Comparison of ENCODE assay signal across 7 cellular contexts in the genomic region with DNA sequence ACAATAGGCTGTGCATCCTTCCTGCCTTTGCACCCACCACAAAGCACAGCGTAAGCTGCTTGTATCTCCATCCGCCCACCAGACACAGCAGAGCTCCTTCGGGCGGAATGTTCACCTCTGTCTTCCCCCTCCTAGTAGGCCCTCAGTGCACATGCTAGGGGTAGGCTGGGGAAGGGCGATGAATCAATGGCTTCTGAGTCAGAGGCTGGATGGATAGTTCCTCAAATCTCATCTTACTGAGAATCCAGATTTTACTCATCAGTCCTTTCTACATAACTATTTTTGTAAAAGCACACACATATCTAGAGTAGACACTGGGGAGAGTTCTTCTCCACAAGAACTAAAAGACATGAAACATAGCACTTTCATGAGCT.
DNase-seq lines count a peak whose midpoint lies in the region; ATAC-seq and TF ChIP-seq lines count a peak whose summit lies in the region.

No MANE protein-coding gene starts in this region.

- H2BK5ac ChIP-seq in neuronal stem cell (ENCODE audit: low read length) = no peak overlapping the region

- no peak overlapping the region for H3K4me2 ChIP-seq in neuronal stem cell (ENCODE audit: insufficient read depth, low read length, poor library complexity, severe bottlenecking)

- no peak overlapping the region for H2AK5ac ChIP-seq in neuronal stem cell (ENCODE audit: low read depth, low read length)

- DNase-seq in GM19238 (ENCODE audit: insufficient read length, low spot score) (peak; percentile 62), neuronal stem cell (ENCODE audit: low spot score) (no peak), NCI-H2227 (lab: John Stamatoyannopoulos, UW; ENCODE audit: unreplicated experiment) (no peak), A172 (ENCODE audit: low spot score) (no peak), HEK293T (ENCODE audit: extremely low spot score) (no peak)
- peak in 2 of 3 experiments; percentile 19 to 23 for DNase-seq in activated CD8-positive, alpha-beta memory T cell treated with anti-CD3 and anti-CD28 coated beads for 48 hours (ENCODE audit: low read depth in 2 of 3, low spot score in 2 of 3)

- H3K9ac ChIP-seq in neuronal stem cell (ENCODE audit: low read depth, low read length, poor library complexity) = no peak overlapping the region

- peaks cover 2% of the 10 kb centered on the region for H3K79me1 ChIP-seq in neuronal stem cell (ENCODE audit: low read depth, low read length)

- no peak overlapping the region for H2BK12ac ChIP-seq in neuronal stem cell (ENCODE audit: low read length)

- no peak overlapping the region for H2BK120ac ChIP-seq in neuronal stem cell (ENCODE audit: low read depth, low read length)

- H3K14ac ChIP-seq in neuronal stem cell (ENCODE audit: low read length) = no peak overlapping the region

- H3K36me3 ChIP-seq in neuronal stem cell (replicated peaks in 1 of 2; ENCODE audit: control insufficient read depth in 2 of 2, insufficient read depth in 2 of 2, low read length in 2 of 2) = peaks cover 0 to 10% of the 10 kb centered on the region in 2 donors

- H3K23ac ChIP-seq in neuronal stem cell (ENCODE audit: low read depth, low read length, poor library complexity) = no peak overlapping the region

- H3K9me3 ChIP-seq in neuronal stem cell (replicated peaks in 1 of 2; ENCODE audit: control insufficient read depth in 2 of 2, insufficient read depth in 1 of 2, low read depth in 1 of 2, low read length in 2 of 2) = peaks cover 0 to 16% of the 10 kb centered on the region in 2 donors

- H3K4me1 ChIP-seq in neuronal stem cell (ENCODE audit: control insufficient read depth in 2 of 2, insufficient read depth in 1 of 2, low read depth in 1 of 2, low read length in 2 of 2) = peaks cover 0 to 15% of the 10 kb centered on the region in 2 donors

- no peak overlapping the region for H4K91ac ChIP-seq in neuronal stem cell (ENCODE audit: low read depth, low read length, poor library complexity)

- H2BK15ac ChIP-seq in neuronal stem cell (ENCODE audit: low read length) = no peak overlapping the region

- POLR2A ChIA-PET in HEK293T (lab: Yijun Ruan, JAX) = no interaction called here

- H4K8ac ChIP-seq in neuronal stem cell (ENCODE audit: low read depth, low read length) = no peak overlapping the region

- no peaks in the 10 kb centered on the region for H3K27me3 ChIP-seq in neuronal stem cell (ENCODE audit: control insufficient read depth in 3 of 3, insufficient read depth in 3 of 3, low read depth in 1 of 3, low read length in 3 of 3)

- CTCF ChIA-PET in HEK293T (lab: Yijun Ruan, JAX) = interaction anchor here (0.6 to 1.5 kb wide), 2 partner anchors 10 to 27 kb away, joined by 4 to 5 read pairs; no protein-coding TSS in a partner anchor

- no peak overlapping the region for H3K4me3 ChIP-seq in neuronal stem cell (ENCODE audit: low read length in 2 of 2)

- WGBS in neuronal stem cell (ENCODE audit: extremely low coverage in 2 of 2, insufficient read length in 2 of 2, insufficient replicate concordance in 1 of 2), 2 donors = no CpG with 5 or more reads among the region's 5 CpGs

- peak overlapping the region; percentile 34 for H3K18ac ChIP-seq in neuronal stem cell (ENCODE audit: low read length)

- no peak overlapping the region for H2AFZ ChIP-seq in neuronal stem cell (ENCODE audit: low read length)

- no peak overlapping the region for H3K4ac ChIP-seq in neuronal stem cell (ENCODE audit: low read length)

- no peak overlapping the region for H3K27ac ChIP-seq in neuronal stem cell (replicated peaks; ENCODE audit: low read length)

- peak; percentile 90 for ATAC-seq in HG02798 (IDR thresholded peaks at IDR 0.05; ENCODE audit: poor library complexity, unreplicated experiment)

TF ChIP-seq in HEK293T, 16 proteins besides CTCF, POLR2A, EP300 and RAD21:
- TF ChIP-seq FOXM1 (IDR thresholded peaks at IDR 0.05; ENCODE audit: borderline replicate concordance) (no peak), NFRKB (IDR thresholded peaks at IDR 0.05) (no peak), FOXK2 (IDR thresholded peaks at IDR 0.05) (no peak), TARDBP (IDR thresholded peaks at IDR 0.05) (no peak), ELF4 (IDR thresholded peaks at IDR 0.05) (no peak), SP1 (IDR thresholded peaks at IDR 0.05) (no peak)
TF ChIP-seq in HEK293T: peak in this region for 0.

Comparison
In these comparisons a context has a peak if more than half of its experiments do, and no peak if none do; other contexts are left out.
1. DNase-seq: peak in GM19238 (single experiment) and activated CD8-positive, alpha-beta memory T cell treated with anti-CD3 and anti-CD28 coated beads for 48 hours (2 of 3); none in neuronal stem cell (single experiment), NCI-H2227 (single experiment), A172 (single experiment) and HEK293T (single experiment).